In the genomic region with DNA sequence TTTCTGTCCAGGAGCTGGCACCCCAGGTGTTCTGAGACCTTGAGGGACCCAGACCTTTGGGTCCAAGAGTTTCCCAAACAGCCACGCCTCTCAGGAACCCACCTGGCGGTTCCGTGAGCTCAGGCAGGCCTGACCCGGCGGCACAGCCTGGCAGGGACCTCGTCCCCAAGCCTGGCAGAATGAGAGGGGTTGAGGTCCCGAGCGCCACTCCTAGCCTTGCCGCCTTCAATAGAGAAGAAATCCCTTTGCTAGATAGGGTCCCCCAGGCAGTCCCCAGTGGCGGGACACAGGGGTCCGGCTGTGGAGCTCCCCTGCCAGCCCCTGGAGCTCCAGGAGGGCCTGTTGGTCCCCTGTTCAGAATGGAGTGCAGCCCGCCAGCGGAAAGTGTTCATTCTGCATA, we compare ENCODE assay signal across 18 cellular contexts.
"Had no signal": no experiment of that assay in that cellular context is flagged by ENCODE, and none has a peak within 500 bp of the region (broad histone marks: within the 10 kb centered on the region; RNA-seq: fewer than 3 reads in every experiment).

No MANE protein-coding gene starts in this region.

- H3K9me3 ChIP-seq: adrenal gland, colonic mucosa, sigmoid colon, tibial nerve had no signal

- H3K27ac ChIP-seq: adrenal gland, colonic mucosa, epithelial cell of prostate, sigmoid colon, WERI-Rb-1 had no signal

- H3K4me3 ChIP-seq: adrenal gland, colonic mucosa, sigmoid colon, smooth muscle cell, tibial nerve had no signal

- H3K4me1 ChIP-seq: adrenal gland, colonic mucosa, sigmoid colon had no signal

- DNase-seq: activated CD4-positive, alpha-beta T cell treated with anti-CD3 and anti-CD28 coated beads, Interleukin-2, amount 50 U/mL, for 1 hour; activated CD4-positive, CD25-positive, alpha-beta regulatory T cell treated with anti-CD3 and anti-CD28 coated beads, Interleukin-2, amount 50 U/mL, for 72 hours; activated CD8-positive, alpha-beta T cell treated with anti-CD3 and anti-CD28 coated beads, Interleukin-2, amount 10 ng/mL, durations not matched to agents 7 days and 5 days; activated naive CD4-positive, alpha-beta T cell; activated T-cell treated with anti-CD3 and anti-CD28 coated beads, Interleukin-2, amount 50 U/mL, for 24 hours; colonic mucosa; mesenchymal stem cell; nucleus accumbens; stimulated activated CD4-positive, alpha-beta T cell treated with anti-CD3 and anti-CD28 coated beads, Interleukin-15, amount 100 ng/mL, for 24 hours; stimulated activated naive CD4-positive, alpha-beta T cell treated with Interleukin-2 at 50 U/mL for 16 hours; T-cell; WERI-Rb-1 had no signal

- H3K4me2 ChIP-seq: smooth muscle cell had no signal

- H3K27me3 ChIP-seq: adrenal gland, colonic mucosa, sigmoid colon, tibial nerve had no signal

- ATAC-seq: activated CD8-positive, alpha-beta T cell treated with anti-CD3 and anti-CD28 coated beads, Interleukin-2, amount 10 ng/mL, durations not matched to agents 7 days and 5 days; activated T-helper 17 cell treated with anti-CD3 and anti-CD28 coated beads, Interleukin-2, amount 50 U/mL, for 72 hours; T-cell had no signal
